1 cellular context compared by ENCODE assay signal in genomic region chr18:36572135-36572856, GRCh38.
TF ChIP-seq lines count a peak whose summit lies in the region.

No MANE protein-coding gene starts in this region.

TF ChIP-seq in GM12878, 131 proteins besides CTCF, POLR2A, EP300 and RAD21 (continued from another document and continues in another):
- TF ChIP-seq PRDM15 (CRISPR knock-in tag; IDR thresholded peaks at IDR 0.05) (no peak), NR2C1 (IDR thresholded peaks at IDR 0.05) (no peak; the same call in 1 of the 2 replicates), TARDBP (IDR thresholded peaks at IDR 0.05; ENCODE audit: borderline replicate concordance) (no peak), CBX5 (IDR thresholded peaks at IDR 0.05; ENCODE audit: low read depth) (no peak), PKNOX1 (IDR thresholded peaks at IDR 0.05) (peak; percentile 56; the same call in 1 of the 2 replicates), RCOR1 (conservative IDR thresholded peaks at IDR 0.05; ENCODE audit: low read depth, low read length) (no peak), HDGF (IDR thresholded peaks at IDR 0.05) (no peak), STAT1 (conservative IDR thresholded peaks at IDR 0.05) (no peak), MEF2B (IDR thresholded peaks at IDR 0.05; ENCODE audit: partially characterized antibody, poor library complexity, severe bottlenecking) (no peak), SIX5 (IDR thresholded peaks at IDR 0.05; ENCODE audit: low read depth, low read length, severe bottlenecking) (no peak), BCL11A (IDR thresholded peaks at IDR 0.05; ENCODE audit: low read depth, low read length) (no peak), BHLHE40 (IDR thresholded peaks at IDR 0.05; ENCODE audit: borderline replicate concordance in 1 of 2, low read depth in 2 of 2, low read length in 1 of 2) (no peak), SREBF2 (IDR thresholded peaks at IDR 0.05; ENCODE audit: low read length) (no peak), JUND (IDR thresholded peaks at IDR 0.05; ENCODE audit: low read depth, low read length) (0 out of 2 replicates have a peak, but pooled peaks have one; percentile 15), NR2C2 (IDR thresholded peaks at IDR 0.05; ENCODE audit: borderline replicate concordance, control insufficient read depth, insufficient read length, low read depth) (no peak), SPI1 (IDR thresholded peaks at IDR 0.05; ENCODE audit: borderline replicate concordance, insufficient read depth, low read depth, low read length) (no peak), SMARCA5 (IDR thresholded peaks at IDR 0.05) (peak; percentile 51; the same call in 1 of the 2 replicates), SUZ12 (IDR thresholded peaks at IDR 0.05; ENCODE audit: unreplicated experiment) (no peak), MYC (IDR thresholded peaks at IDR 0.05; ENCODE audit: insufficient read depth, insufficient read length, insufficient replicate concordance, low read length, severe bottlenecking) (no peak), CBX3 (IDR thresholded peaks at IDR 0.05; ENCODE audit: borderline replicate concordance, low read depth) (no peak), ATF3 (IDR thresholded peaks at IDR 0.05; ENCODE audit: borderline replicate concordance, extremely low read depth, low read depth, low read length) (no peak), ZBTB40 (IDR thresholded peaks at IDR 0.05; ENCODE audit: borderline replicate concordance) (no peak), ZBTB11 (CRISPR knock-in tag; IDR thresholded peaks at IDR 0.05) (no peak), IKZF1 (conservative IDR thresholded peaks at IDR 0.05) (0 out of 2 replicates have a peak, but pooled peaks have one; percentile 24), SMC3 (IDR thresholded peaks at IDR 0.05; ENCODE audit: borderline replicate concordance, low read length) (peak; percentile 70), WRNIP1 (IDR thresholded peaks at IDR 0.05; ENCODE audit: borderline replicate concordance, low read depth, low read length) (no peak)
- TF ChIP-seq, protein P1, sequence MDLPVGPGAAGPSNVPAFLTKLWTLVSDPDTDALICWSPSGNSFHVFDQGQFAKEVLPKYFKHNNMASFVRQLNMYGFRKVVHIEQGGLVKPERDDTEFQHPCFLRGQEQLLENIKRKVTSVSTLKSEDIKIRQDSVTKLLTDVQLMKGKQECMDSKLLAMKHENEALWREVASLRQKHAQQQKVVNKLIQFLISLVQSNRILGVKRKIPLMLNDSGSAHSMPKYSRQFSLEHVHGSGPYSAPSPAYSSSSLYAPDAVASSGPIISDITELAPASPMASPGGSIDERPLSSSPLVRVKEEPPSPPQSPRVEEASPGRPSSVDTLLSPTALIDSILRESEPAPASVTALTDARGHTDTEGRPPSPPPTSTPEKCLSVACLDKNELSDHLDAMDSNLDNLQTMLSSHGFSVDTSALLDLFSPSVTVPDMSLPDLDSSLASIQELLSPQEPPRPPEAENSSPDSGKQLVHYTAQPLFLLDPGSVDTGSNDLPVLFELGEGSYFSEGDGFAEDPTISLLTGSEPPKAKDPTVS (IDR thresholded peaks at IDR 0.05; ENCODE audit: low read depth, low read length): no peak
- TF ChIP-seq, protein P2, sequence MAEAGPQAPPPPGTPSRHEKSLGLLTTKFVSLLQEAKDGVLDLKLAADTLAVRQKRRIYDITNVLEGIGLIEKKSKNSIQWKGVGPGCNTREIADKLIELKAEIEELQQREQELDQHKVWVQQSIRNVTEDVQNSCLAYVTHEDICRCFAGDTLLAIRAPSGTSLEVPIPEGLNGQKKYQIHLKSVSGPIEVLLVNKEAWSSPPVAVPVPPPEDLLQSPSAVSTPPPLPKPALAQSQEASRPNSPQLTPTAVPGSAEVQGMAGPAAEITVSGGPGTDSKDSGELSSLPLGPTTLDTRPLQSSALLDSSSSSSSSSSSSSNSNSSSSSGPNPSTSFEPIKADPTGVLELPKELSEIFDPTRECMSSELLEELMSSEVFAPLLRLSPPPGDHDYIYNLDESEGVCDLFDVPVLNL (IDR thresholded peaks at IDR 0.05; ENCODE audit: low read depth, low read length): no peak
- TF ChIP-seq, protein P3, sequence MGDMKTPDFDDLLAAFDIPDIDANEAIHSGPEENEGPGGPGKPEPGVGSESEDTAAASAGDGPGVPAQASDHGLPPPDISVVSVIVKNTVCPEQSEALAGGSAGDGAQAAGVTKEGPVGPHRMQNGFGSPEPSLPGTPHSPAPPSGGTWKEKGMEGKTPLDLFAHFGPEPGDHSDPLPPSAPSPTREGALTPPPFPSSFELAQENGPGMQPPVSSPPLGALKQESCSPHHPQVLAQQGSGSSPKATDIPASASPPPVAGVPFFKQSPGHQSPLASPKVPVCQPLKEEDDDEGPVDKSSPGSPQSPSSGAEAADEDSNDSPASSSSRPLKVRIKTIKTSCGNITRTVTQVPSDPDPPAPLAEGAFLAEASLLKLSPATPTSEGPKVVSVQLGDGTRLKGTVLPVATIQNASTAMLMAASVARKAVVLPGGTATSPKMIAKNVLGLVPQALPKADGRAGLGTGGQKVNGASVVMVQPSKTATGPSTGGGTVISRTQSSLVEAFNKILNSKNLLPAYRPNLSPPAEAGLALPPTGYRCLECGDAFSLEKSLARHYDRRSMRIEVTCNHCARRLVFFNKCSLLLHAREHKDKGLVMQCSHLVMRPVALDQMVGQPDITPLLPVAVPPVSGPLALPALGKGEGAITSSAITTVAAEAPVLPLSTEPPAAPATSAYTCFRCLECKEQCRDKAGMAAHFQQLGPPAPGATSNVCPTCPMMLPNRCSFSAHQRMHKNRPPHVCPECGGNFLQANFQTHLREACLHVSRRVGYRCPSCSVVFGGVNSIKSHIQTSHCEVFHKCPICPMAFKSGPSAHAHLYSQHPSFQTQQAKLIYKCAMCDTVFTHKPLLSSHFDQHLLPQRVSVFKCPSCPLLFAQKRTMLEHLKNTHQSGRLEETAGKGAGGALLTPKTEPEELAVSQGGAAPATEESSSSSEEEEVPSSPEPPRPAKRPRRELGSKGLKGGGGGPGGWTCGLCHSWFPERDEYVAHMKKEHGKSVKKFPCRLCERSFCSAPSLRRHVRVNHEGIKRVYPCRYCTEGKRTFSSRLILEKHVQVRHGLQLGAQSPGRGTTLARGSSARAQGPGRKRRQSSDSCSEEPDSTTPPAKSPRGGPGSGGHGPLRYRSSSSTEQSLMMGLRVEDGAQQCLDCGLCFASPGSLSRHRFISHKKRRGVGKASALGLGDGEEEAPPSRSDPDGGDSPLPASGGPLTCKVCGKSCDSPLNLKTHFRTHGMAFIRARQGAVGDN (IDR thresholded peaks at IDR 0.05): 0 out of 2 replicates have a peak, but pooled peaks have one; percentile 45
- TF ChIP-seq, protein P4, sequence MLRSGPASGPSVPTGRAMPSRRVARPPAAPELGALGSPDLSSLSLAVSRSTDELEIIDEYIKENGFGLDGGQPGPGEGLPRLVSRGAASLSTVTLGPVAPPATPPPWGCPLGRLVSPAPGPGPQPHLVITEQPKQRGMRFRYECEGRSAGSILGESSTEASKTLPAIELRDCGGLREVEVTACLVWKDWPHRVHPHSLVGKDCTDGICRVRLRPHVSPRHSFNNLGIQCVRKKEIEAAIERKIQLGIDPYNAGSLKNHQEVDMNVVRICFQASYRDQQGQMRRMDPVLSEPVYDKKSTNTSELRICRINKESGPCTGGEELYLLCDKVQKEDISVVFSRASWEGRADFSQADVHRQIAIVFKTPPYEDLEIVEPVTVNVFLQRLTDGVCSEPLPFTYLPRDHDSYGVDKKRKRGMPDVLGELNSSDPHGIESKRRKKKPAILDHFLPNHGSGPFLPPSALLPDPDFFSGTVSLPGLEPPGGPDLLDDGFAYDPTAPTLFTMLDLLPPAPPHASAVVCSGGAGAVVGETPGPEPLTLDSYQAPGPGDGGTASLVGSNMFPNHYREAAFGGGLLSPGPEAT (IDR thresholded peaks at IDR 0.05; ENCODE audit: low read depth): no peak
- TF ChIP-seq, protein P5, sequence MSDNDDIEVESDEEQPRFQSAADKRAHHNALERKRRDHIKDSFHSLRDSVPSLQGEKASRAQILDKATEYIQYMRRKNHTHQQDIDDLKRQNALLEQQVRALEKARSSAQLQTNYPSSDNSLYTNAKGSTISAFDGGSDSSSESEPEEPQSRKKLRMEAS (IDR thresholded peaks at IDR 0.05; ENCODE audit: low read depth, low read length): no peak
- TF ChIP-seq, protein P6, sequence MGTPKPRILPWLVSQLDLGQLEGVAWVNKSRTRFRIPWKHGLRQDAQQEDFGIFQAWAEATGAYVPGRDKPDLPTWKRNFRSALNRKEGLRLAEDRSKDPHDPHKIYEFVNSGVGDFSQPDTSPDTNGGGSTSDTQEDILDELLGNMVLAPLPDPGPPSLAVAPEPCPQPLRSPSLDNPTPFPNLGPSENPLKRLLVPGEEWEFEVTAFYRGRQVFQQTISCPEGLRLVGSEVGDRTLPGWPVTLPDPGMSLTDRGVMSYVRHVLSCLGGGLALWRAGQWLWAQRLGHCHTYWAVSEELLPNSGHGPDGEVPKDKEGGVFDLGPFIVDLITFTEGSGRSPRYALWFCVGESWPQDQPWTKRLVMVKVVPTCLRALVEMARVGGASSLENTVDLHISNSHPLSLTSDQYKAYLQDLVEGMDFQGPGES (IDR thresholded peaks at IDR 0.05): no peak
